In genomic region chr6:35488517-35488862, GRCh38 we compare ENCODE assay signal across 17 cellular contexts. TPM values are rescaled to one million over a fixed set of nuclear protein-coding genes. Genes with fewer than 3 reads are reported as not detected.
DNase-seq lines count a peak whose midpoint lies in the region; ATAC-seq, FAIRE-seq and TF ChIP-seq lines count a peak whose summit lies in the region.
"Had no signal": no experiment of that assay in that cellular context is flagged by ENCODE, and none has a peak within 500 bp of the region (broad histone marks: within the 10 kb centered on the region; RNA-seq: fewer than 3 reads in every experiment).

No MANE protein-coding gene starts in this region.

- H2AFZ ChIP-seq in keratinocyte (ENCODE audit: control insufficient read depth, low read length) = no peak overlapping the region

- ATAC-seq in natural killer cell treated with Interleukin-12 subunit alpha and Interleukin-12 subunit beta and Interleukin-15 and Interleukin-18, amount 100 ng/mL, for 72 hours = no peak
- ATAC-seq: HepG2 had no signal

- no peak overlapping the region for H3K27ac Mint-ChIP-seq in CD8-positive, alpha-beta memory T cell
- H3K27ac Mint-ChIP-seq in natural killer cell treated with Interleukin-12 subunit alpha and Interleukin-12 subunit beta and Interleukin-15 and Interleukin-18, amount 100 ng/mL, for 72 hours = no peak overlapping the region

- H3K4me1 Mint-ChIP-seq in CD8-positive, alpha-beta memory T cell = peaks cover 7 to 22% (median 8%) of the 10 kb centered on the region in 3 donors
- H3K4me1 Mint-ChIP-seq in natural killer cell treated with Interleukin-12 subunit alpha and Interleukin-12 subunit beta and Interleukin-15 and Interleukin-18, amount 100 ng/mL, for 72 hours (ENCODE audit: low read depth in 2 of 2) = peaks cover 8 to 19% of the 10 kb centered on the region in 2 donors

- FAIRE-seq in keratinocyte (lab: Jason Lieb, UNC) (no peak), H54 (lab: Jason Lieb, UNC) (no peak)
- FAIRE-seq: HepG2 had no signal

- CTCF ChIA-PET in CD8-positive, alpha-beta memory T cell (lab: Charles Lee) = no interaction called here

- no peaks in the 10 kb centered on the region for H3K36me3 ChIP-seq in BLaER1 treated with 17β-estradiol and CSF1 and Interleukin-3, amounts not matched to agents 10 nM and 100 nM
- H3K36me3 ChIP-seq in WERI-Rb-1 (peaks cover 32% of the 10 kb centered on the region), keratinocyte (ENCODE audit: control insufficient read depth in 2 of 2, extremely low read depth in 1 of 2, insufficient read depth in 2 of 2, low read length in 2 of 2) (peaks cover 1 to 2% of the 10 kb centered on the region in 2 experiments), skeletal muscle satellite cell (ENCODE audit: insufficient read depth, low read length) (peaks cover 15% of the 10 kb centered on the region)
- H3K36me3 ChIP-seq in CD8-positive, alpha-beta memory T cell (ENCODE audit: insufficient read depth, low read length) = no peaks in the 10 kb centered on the region

- H3K9me3 Mint-ChIP-seq in CD8-positive, alpha-beta memory T cell = no peaks in the 10 kb centered on the region
- H3K9me3 Mint-ChIP-seq in natural killer cell treated with Interleukin-12 subunit alpha and Interleukin-12 subunit beta and Interleukin-15 and Interleukin-18, amount 100 ng/mL, for 72 hours = no peaks in the 10 kb centered on the region

- peaks cover 44 to 80% (median 54%) of the 10 kb centered on the region in 10 experiments for H3K4me1 ChIP-seq in BLaER1 treated with 17β-estradiol and CSF1 and Interleukin-3, amounts not matched to agents 10 nM and 100 nM
- peaks cover 69% of the 10 kb centered on the region for H3K4me1 ChIP-seq in keratinocyte (ENCODE audit: control insufficient read depth, extremely low read depth, insufficient read depth, low read length)
- H3K4me1 ChIP-seq in skeletal muscle satellite cell (ENCODE audit: control insufficient read depth, insufficient read depth, low read length) = peaks cover 87% of the 10 kb centered on the region
- H3K4me1 ChIP-seq in CD8-positive, alpha-beta memory T cell (ENCODE audit: insufficient read depth, low read length) = no peaks in the 10 kb centered on the region

- H3K9me3 ChIP-seq in BLaER1 treated with 17β-estradiol and CSF1 and Interleukin-3, amounts not matched to agents 10 nM and 100 nM (replicated peaks in 1 of 11) = no peaks in the 10 kb centered on the region
- H3K9me3 ChIP-seq in WERI-Rb-1 (ENCODE audit: severe bottlenecking) (no peaks in the 10 kb centered on the region), keratinocyte (ENCODE audit: control insufficient read depth, low read depth, low read length) (no peaks in the 10 kb centered on the region), skeletal muscle satellite cell (replicated peaks; ENCODE audit: low read length) (no peaks in the 10 kb centered on the region)
- no peaks in the 10 kb centered on the region for H3K9me3 ChIP-seq in CD8-positive, alpha-beta memory T cell (ENCODE audit: low read length)

- no peak for TF ChIP-seq POLR2A in H54 (IDR thresholded peaks at IDR 0.05; ENCODE audit: low read depth, low read length)

- H3K79me2 ChIP-seq in keratinocyte (ENCODE audit: control insufficient read depth, insufficient read depth, low read length) = peaks cover 25% of the 10 kb centered on the region

- DNase-seq in WERI-Rb-1 (peak; percentile 56), keratinocyte (ENCODE audit: low read depth, low spot score) (no peak), H54 (ENCODE audit: insufficient read length, low spot score) (no peak), OCI-M2 (lab: John Stamatoyannopoulos, UW; ENCODE audit: unreplicated experiment) (no peak)
- DNase-seq in CD8-positive, alpha-beta memory T cell = no peak
- DNase-seq in natural killer cell treated with Interleukin-12 subunit alpha and Interleukin-12 subunit beta and Interleukin-15 and Interleukin-18, amount 100 ng/mL, for 72 hours (ENCODE audit: low spot score) = no peak
- DNase-seq: activated CD4-positive, alpha-beta T cell treated with anti-CD3 and anti-CD28 coated beads, Interleukin-2, amount 50 U/mL, for 48 hours; activated gamma-delta T cell treated with Interleukin-2 at 50 U/mL for 16 hours; NCI-H1105; NCI-H774 had no signal

- H4K20me1 ChIP-seq in BLaER1 treated with 17β-estradiol and CSF1 and Interleukin-3, amounts not matched to agents 10 nM and 100 nM = peaks cover 0 to 64% (median 23%) of the 10 kb centered on the region in 11 experiments; a peak in 18 of 22 replicates
- H4K20me1 ChIP-seq in keratinocyte (ENCODE audit: control insufficient read depth, extremely low read depth, insufficient read depth, low read length) = no peaks in the 10 kb centered on the region

- dilution Hi-C loops in keratinocyte (cut with MboI; ENCODE audit: extremely low pct_ligation_motif_present, low sequenced_read_pairs) = no loop called here

- peak overlapping the region; percentile 41 to 85 (median 73) for H3K4me2 ChIP-seq in BLaER1 treated with 17β-estradiol and CSF1 and Interleukin-3, amounts not matched to agents 10 nM and 100 nM
- H3K4me2 ChIP-seq in keratinocyte (ENCODE audit: control insufficient read depth, extremely low read depth, insufficient read depth, low read depth, low read length) (peak overlapping the region; percentile 56), skeletal muscle satellite cell (ENCODE audit: low read length) (peak overlapping the region; percentile 35)

- H3K4me3 ChIP-seq in BLaER1 treated with 17β-estradiol and CSF1 and Interleukin-3, amounts not matched to agents 10 nM and 100 nM = no peak overlapping the region
- no peak overlapping the region for H3K4me3 ChIP-seq in WERI-Rb-1 (ENCODE audit: low read depth, low read length)
- peak overlapping the region in 1 of 3 experiments; percentile 2 for H3K4me3 ChIP-seq in keratinocyte (ENCODE audit: control insufficient read depth in 2 of 3, extremely low read depth in 1 of 3, insufficient read depth in 2 of 3, low read depth in 1 of 3, low read length in 3 of 3)
- H3K4me3 ChIP-seq in skeletal muscle satellite cell (ENCODE audit: low read length) = no peak overlapping the region
- H3K4me3 ChIP-seq in CD8-positive, alpha-beta memory T cell (ENCODE audit: low read length) = no peak overlapping the region

- TF ChIP-seq CTCF in WERI-Rb-1 (IDR thresholded peaks at IDR 0.05; ENCODE audit: low read depth, low read length) = no peak
- no peak for TF ChIP-seq CTCF in keratinocyte (optimal IDR thresholded peaks at IDR 0.05 in 1 of 3, IDR thresholded peaks at IDR 0.05 in 1 of 3, conservative IDR thresholded peaks at IDR 0.05 in 1 of 3; ENCODE audit: extremely low read depth in 1 of 3, insufficient read depth in 2 of 3, low read length in 3 of 3)

- H3K4me3 Mint-ChIP-seq in CD8-positive, alpha-beta memory T cell = no peak overlapping the region
- H3K4me3 Mint-ChIP-seq in natural killer cell treated with Interleukin-12 subunit alpha and Interleukin-12 subunit beta and Interleukin-15 and Interleukin-18, amount 100 ng/mL, for 72 hours = no peak overlapping the region

- no peaks in the 10 kb centered on the region for H3K27me3 Mint-ChIP-seq in CD8-positive, alpha-beta memory T cell
- peaks cover 5 to 13% of the 10 kb centered on the region in 2 donors for H3K27me3 Mint-ChIP-seq in natural killer cell treated with Interleukin-12 subunit alpha and Interleukin-12 subunit beta and Interleukin-15 and Interleukin-18, amount 100 ng/mL, for 72 hours

- peaks cover 0 to 33% (median 0%) of the 10 kb centered on the region in 11 experiments; a peak in 7 of 22 replicates for H3K27me3 ChIP-seq in BLaER1 treated with 17β-estradiol and CSF1 and Interleukin-3, amounts not matched to agents 10 nM and 100 nM
- no peaks in the 10 kb centered on the region for H3K27me3 ChIP-seq in WERI-Rb-1 (ENCODE audit: insufficient read depth, low read depth, severe bottlenecking)
- no peaks in the 10 kb centered on the region for H3K27me3 ChIP-seq in keratinocyte (ENCODE audit: control insufficient read depth, extremely low read depth, insufficient read depth, low read length)
- H3K27me3 ChIP-seq in skeletal muscle satellite cell (ENCODE audit: control insufficient read depth, insufficient read depth, low read length) = no peaks in the 10 kb centered on the region
- H3K27me3 ChIP-seq in CD8-positive, alpha-beta memory T cell (ENCODE audit: insufficient read depth, low read length, poor library complexity, severe bottlenecking) = no peaks in the 10 kb centered on the region

- POLR2A ChIA-PET in CD8-positive, alpha-beta memory T cell (lab: Charles Lee) = no interaction called here

- peak overlapping the region in 1 of 11 experiments; percentile 3; a peak in 1 of 22 replicates for H3K9ac ChIP-seq in BLaER1 treated with 17β-estradiol and CSF1 and Interleukin-3, amounts not matched to agents 10 nM and 100 nM
- H3K9ac ChIP-seq in keratinocyte (ENCODE audit: control insufficient read depth, extremely low read depth, insufficient read depth, low read length) (peak overlapping the region; percentile 52), skeletal muscle satellite cell (ENCODE audit: low read depth, low read length) (peak overlapping the region; percentile 52)

- H3K36me3 Mint-ChIP-seq in CD8-positive, alpha-beta memory T cell = no peaks in the 10 kb centered on the region
- no peaks in the 10 kb centered on the region for H3K36me3 Mint-ChIP-seq in natural killer cell treated with Interleukin-12 subunit alpha and Interleukin-12 subunit beta and Interleukin-15 and Interleukin-18, amount 100 ng/mL, for 72 hours

- H3K27ac ChIP-seq in BLaER1 treated with 17β-estradiol and CSF1 and Interleukin-3, amounts not matched to agents 10 nM and 100 nM = peak overlapping the region in 4 of 11 experiments; percentile 29 to 63 (median 47); a peak in 4 of 22 replicates
- H3K27ac ChIP-seq in WERI-Rb-1 (peak overlapping the region; percentile 98), keratinocyte (ENCODE audit: control insufficient read depth, insufficient read depth, low read length) (peak overlapping the region; percentile 99)
- no peak overlapping the region for H3K27ac ChIP-seq in CD8-positive, alpha-beta memory T cell (ENCODE audit: low read depth, low read length)

- H3K9me1 ChIP-seq in keratinocyte (ENCODE audit: control insufficient read depth, extremely low read depth, insufficient read depth, low read length) = no peaks in the 10 kb centered on the region

RNA-seq across cellular contexts. Expression of gene TEAD3, which starts 8.4 kb away (rescaled TPM):
- 5.7 to 11.1 TPM (median 8.0 TPM) in 3 replicates for polyA plus RNA-seq in keratinocyte
- polyA plus RNA-seq in keratinocyte (2011; ENCODE audit: low read depth) = 8.6 TPM
- 5.9 and 9.0 TPM in 2 replicates for polyA plus RNA-seq in keratinocyte (2011; cell fraction: cytosol; rRNA removed)
- 22.9 and 27.8 TPM in 2 replicates for polyA plus RNA-seq in keratinocyte (2011; cell fraction: nucleus; rRNA removed)
- polyA plus RNA-seq in keratinocyte (2012; ENCODE audit: low replicate concordance) = 13.8 and 24.1 TPM in 2 replicates
- 6.5 to 20.0 TPM (median 6.7 TPM) in 3 replicates for polyA minus RNA-seq in keratinocyte
- polyA minus RNA-seq in keratinocyte (2011; cell fraction: cytosol; rRNA and poly(A)+ RNA removed) = 7.1 TPM
- polyA minus RNA-seq in keratinocyte (2011; cell fraction: nucleus; rRNA and poly(A)+ RNA removed) = 7.8 and 9.7 TPM in 2 replicates
- 6.8 and 8.1 TPM in 2 replicates for total RNA-seq in skeletal muscle satellite cell (2012; rRNA removed)
- total RNA-seq in CD8-positive, alpha-beta memory T cell = under 1 TPM; 0.53 to 0.90 TPM
- 0.25 TPM for polyA plus RNA-seq in CD8-positive, alpha-beta memory T cell
- under 1 TPM; 0.24 to 0.25 TPM for total RNA-seq in natural killer cell treated with Interleukin-12 subunit alpha and Interleukin-12 subunit beta and Interleukin-15 and Interleukin-18, amount 100 ng/mL, for 72 hours

RNA-seq across cellular contexts. Expression of gene RPL10A, which starts 20.3 kb away (rescaled TPM):
- polyA plus RNA-seq in keratinocyte = 2,190 to 2,462 TPM (median 2,432 TPM) in 3 replicates
- 4,340 TPM for polyA plus RNA-seq in keratinocyte (2011; ENCODE audit: low read depth)
- polyA plus RNA-seq in keratinocyte (2011; cell fraction: cytosol; rRNA removed) = 2,714 and 3,001 TPM in 2 replicates
- 862 and 883 TPM in 2 replicates for polyA plus RNA-seq in keratinocyte (2011; cell fraction: nucleus; rRNA removed)
- polyA plus RNA-seq in keratinocyte (2012; ENCODE audit: low replicate concordance) = 1,886 and 2,313 TPM in 2 replicates
- polyA minus RNA-seq in keratinocyte = 1,034 to 1,300 TPM (median 1,230 TPM) in 3 replicates
- 1,043 TPM for polyA minus RNA-seq in keratinocyte (2011; cell fraction: cytosol; rRNA and poly(A)+ RNA removed)
- polyA minus RNA-seq in keratinocyte (2011; cell fraction: nucleus; rRNA and poly(A)+ RNA removed) = 233 and 247 TPM in 2 replicates
- total RNA-seq in skeletal muscle satellite cell (2012; rRNA removed) = 1,553 and 2,067 TPM in 2 replicates
- 1,000 to 10,000 TPM; 1,737 to 1,739 TPM for total RNA-seq in CD8-positive, alpha-beta memory T cell
- polyA plus RNA-seq in CD8-positive, alpha-beta memory T cell = 970 TPM
- 1,000 to 10,000 TPM in 1 of 2 donors, 100 to 1,000 TPM in 1; 874 to 1,110 TPM for total RNA-seq in natural killer cell treated with Interleukin-12 subunit alpha and Interleukin-12 subunit beta and Interleukin-15 and Interleukin-18, amount 100 ng/mL, for 72 hours

RNA-seq across cellular contexts. Expression of gene TULP1, which starts 24.2 kb away (rescaled TPM):
- not detected in 3 replicates for polyA plus RNA-seq in keratinocyte
- polyA plus RNA-seq in keratinocyte (2011; ENCODE audit: low read depth) = not detected
- not detected in 2 replicates for polyA plus RNA-seq in keratinocyte (2011; cell fraction: cytosol; rRNA removed)
- not detected in 2 replicates for polyA plus RNA-seq in keratinocyte (2011; cell fraction: nucleus; rRNA removed)
- polyA plus RNA-seq in keratinocyte (2012; ENCODE audit: low replicate concordance) = not detected in 2 replicates
- polyA minus RNA-seq in keratinocyte = not detected in 3 replicates
- not detected for polyA minus RNA-seq in keratinocyte (2011; cell fraction: cytosol; rRNA and poly(A)+ RNA removed)
- polyA minus RNA-seq in keratinocyte (2011; cell fraction: nucleus; rRNA and poly(A)+ RNA removed) = not detected in 2 replicates
- total RNA-seq in skeletal muscle satellite cell (2012; rRNA removed) = not detected in 2 replicates
- total RNA-seq in CD8-positive, alpha-beta memory T cell = not detected
- polyA plus RNA-seq in CD8-positive, alpha-beta memory T cell = not detected
- total RNA-seq in natural killer cell treated with Interleukin-12 subunit alpha and Interleukin-12 subunit beta and Interleukin-15 and Interleukin-18, amount 100 ng/mL, for 72 hours = not detected
- total RNA-seq: Daoy, fibroblast of villous mesenchyme, H4, HepG2, subcutaneous adipose tissue had no signal
- polyA plus RNA-seq: HepG2 had no signal

RNA-seq across cellular contexts. Expression of gene FANCE, which starts 36.4 kb away (rescaled TPM):
- polyA plus RNA-seq in keratinocyte = 4.2 to 6.4 TPM (median 5.8 TPM) in 3 replicates
- 3.4 TPM for polyA plus RNA-seq in keratinocyte (2011; ENCODE audit: low read depth)
- polyA plus RNA-seq in keratinocyte (2011; cell fraction: cytosol; rRNA removed) = 2.8 and 2.9 TPM in 2 replicates
- polyA plus RNA-seq in keratinocyte (2011; cell fraction: nucleus; rRNA removed) = 3.0 and 3.4 TPM in 2 replicates
- polyA plus RNA-seq in keratinocyte (2012; ENCODE audit: low replicate concordance) = 3.6 and 12.0 TPM in 2 replicates
- polyA minus RNA-seq in keratinocyte = 3.6 to 6.3 TPM (median 4.8 TPM) in 3 replicates
- polyA minus RNA-seq in keratinocyte (2011; cell fraction: cytosol; rRNA and poly(A)+ RNA removed) = 3.3 TPM
- 1.3 and 2.1 TPM in 2 replicates for polyA minus RNA-seq in keratinocyte (2011; cell fraction: nucleus; rRNA and poly(A)+ RNA removed)
- total RNA-seq in skeletal muscle satellite cell (2012; rRNA removed) = 6.3 TPM in 2 replicates
- 10 to 100 TPM; 23.6 to 27.5 TPM for total RNA-seq in CD8-positive, alpha-beta memory T cell
- polyA plus RNA-seq in CD8-positive, alpha-beta memory T cell = 6.5 TPM
- 10 to 100 TPM; 10.4 to 27.3 TPM for total RNA-seq in natural killer cell treated with Interleukin-12 subunit alpha and Interleukin-12 subunit beta and Interleukin-15 and Interleukin-18, amount 100 ng/mL, for 72 hours
